In genomic region chr6:73581293-73581692, GRCh38 we compare ENCODE assay signal across 8 cellular contexts.
DNase-seq lines count a peak whose midpoint lies in the region; ATAC-seq and TF ChIP-seq lines count a peak whose summit lies in the region.

No MANE protein-coding gene starts in this region.

- TF ChIP-seq EP300 in upper lobe of left lung (IDR thresholded peaks at IDR 0.05), result no peak

- H3K36me3 ChIP-seq in muscle layer of duodenum (ENCODE audit: control insufficient read depth in 1 of 2, insufficient read depth in 2 of 2, low read length in 2 of 2) (no peaks in the 10 kb centered on the region), upper lobe of left lung (no peaks in the 10 kb centered on the region)

- TF ChIP-seq CTCF in upper lobe of left lung (IDR thresholded peaks at IDR 0.05), result no peak

- TF ChIP-seq POLR2A in upper lobe of left lung (IDR thresholded peaks at IDR 0.05), result no peak

- H3K4me1 ChIP-seq in muscle layer of duodenum (ENCODE audit: control insufficient read depth in 1 of 2, insufficient read depth in 2 of 2, low read length in 2 of 2), result peaks cover 16 to 19% of the 10 kb centered on the region in 2 donors
- peaks cover 30 to 44% (median 36%) of the 10 kb centered on the region in 4 donors for H3K4me1 ChIP-seq in upper lobe of left lung

- WGBS in upper lobe of left lung, 2 donors, result 91 to 98% methylated on average over 2 of the region's 2 CpGs

- peaks cover 33% of the 10 kb centered on the region for H3K4me1 Mint-ChIP-seq in activated naive CD4-positive, alpha-beta T cell treated with anti-CD3 and anti-CD28 coated beads for 36 hours (ENCODE audit: low read depth)

- CTCF ChIA-PET in activated naive CD4-positive, alpha-beta T cell treated with anti-CD3 and anti-CD28 coated beads for 36 hours (lab: Charles Lee), result interaction anchor here (0.7 to 2.7 kb wide), 3 partner anchors 21 to 71 kb away, joined by 3 to 10 read pairs (median 5); partner anchors contain the start of gene EEF1A1

- DNase-seq in activated naive CD4-positive, alpha-beta T cell treated with anti-CD3 and anti-CD28 coated beads for 36 hours, result no peak
- DNase-seq in activated naive CD4-positive, alpha-beta T cell (lab: John Stamatoyannopoulos, UW), result no peak
- DNase-seq in upper lobe of left lung (no peak), COR-L47 (lab: John Stamatoyannopoulos, UW) (no peak), HPDE6-E6E7 (ENCODE audit: extremely low spot score) (no peak)
- no peak for DNase-seq in activated CD4-positive, CD25-positive, alpha-beta regulatory T cell (lab: John Stamatoyannopoulos, UW)

- peak overlapping the region; percentile 99 for H3K27ac Mint-ChIP-seq in activated naive CD4-positive, alpha-beta T cell treated with anti-CD3 and anti-CD28 coated beads for 36 hours

- peak overlapping the region in 1 of 2 donors; percentile 30 for H3K4me3 ChIP-seq in muscle layer of duodenum (ENCODE audit: low read depth in 1 of 2, low read length in 2 of 2)
- no peak overlapping the region for H3K4me3 ChIP-seq in upper lobe of left lung

- peaks cover 2% of the 10 kb centered on the region for H3K36me3 Mint-ChIP-seq in activated naive CD4-positive, alpha-beta T cell treated with anti-CD3 and anti-CD28 coated beads for 36 hours (ENCODE audit: low read depth)

- intact Hi-C loops in activated naive CD4-positive, alpha-beta T cell treated with anti-CD3 and anti-CD28 coated beads for 36 hours (cut with micrococcal nuclease), result loop anchor here (2.0 kb wide), 3 partner anchors 30 to 148 kb away; no protein-coding TSS in a partner anchor

- H3K27me3 Mint-ChIP-seq in activated naive CD4-positive, alpha-beta T cell treated with anti-CD3 and anti-CD28 coated beads for 36 hours (ENCODE audit: low read depth), result no peaks in the 10 kb centered on the region

- H3K27ac ChIP-seq in cingulate gyrus (ENCODE audit: low read depth, low read length) (peak overlapping the region; percentile 96), muscle layer of duodenum (ENCODE audit: low read length) (peak overlapping the region; percentile 96), upper lobe of left lung (peak overlapping the region; percentile 87 to 95 (median 90))

- no peak overlapping the region for H3K4me3 Mint-ChIP-seq in activated naive CD4-positive, alpha-beta T cell treated with anti-CD3 and anti-CD28 coated beads for 36 hours

- H3K27me3 ChIP-seq in muscle layer of duodenum (ENCODE audit: low read depth, low read length), result no peaks in the 10 kb centered on the region
- no peaks in the 10 kb centered on the region for H3K27me3 ChIP-seq in upper lobe of left lung

- H3K9me3 ChIP-seq in muscle layer of duodenum (ENCODE audit: control insufficient read depth in 1 of 2, low read length in 2 of 2), result no peaks in the 10 kb centered on the region
- H3K9me3 ChIP-seq in upper lobe of left lung, result no peaks in the 10 kb centered on the region

- no peak for ATAC-seq in upper lobe of left lung (ENCODE audit: low FRiP score in 2 of 2)

- peaks cover 2% of the 10 kb centered on the region for H3K9me3 Mint-ChIP-seq in activated naive CD4-positive, alpha-beta T cell treated with anti-CD3 and anti-CD28 coated beads for 36 hours
